Comparison of ENCODE assay signal across 8 cellular contexts in the genomic region with DNA sequence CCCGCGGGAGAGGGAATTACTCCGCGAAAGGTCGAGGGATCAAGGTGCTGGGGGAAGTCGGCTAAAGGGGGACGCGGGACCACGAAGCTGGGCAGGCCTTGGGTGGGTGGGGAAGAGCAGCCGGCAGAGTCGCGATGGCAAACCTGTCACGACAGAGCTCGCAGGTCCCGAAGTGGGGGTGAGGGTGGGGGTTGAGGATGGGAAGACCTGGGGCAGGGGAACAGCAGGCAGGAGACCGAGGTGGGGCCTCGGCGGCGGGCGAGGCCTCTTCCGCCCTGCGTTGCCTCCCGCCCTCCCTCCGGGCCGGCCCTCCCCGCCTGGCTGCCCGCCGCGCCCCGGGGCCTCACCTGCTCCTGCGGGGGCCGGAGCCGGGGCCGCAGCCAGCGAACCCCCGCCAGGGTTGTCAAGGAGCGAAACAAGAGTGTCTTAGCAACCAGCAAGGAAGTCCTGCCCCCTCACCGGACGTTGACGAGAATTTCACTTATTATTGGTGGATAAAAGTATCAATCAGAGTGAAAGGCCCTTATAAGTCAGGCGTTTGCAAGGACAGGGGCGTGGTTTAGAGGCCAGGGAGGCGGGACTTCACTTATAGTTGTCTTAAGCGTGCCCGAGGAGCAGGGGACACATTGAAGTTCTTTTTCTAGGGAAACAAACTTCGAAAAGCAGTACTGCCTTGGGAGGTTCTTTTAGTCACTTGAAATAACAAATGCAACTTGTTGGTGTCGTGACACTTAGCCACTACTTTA. TPM values are rescaled to one million over a fixed set of nuclear protein-coding genes. Genes with fewer than 3 reads are reported as not detected.
DNase-seq lines count a peak whose midpoint lies in the region; ATAC-seq and TF ChIP-seq lines count a peak whose summit lies in the region.

A gene with protein sequence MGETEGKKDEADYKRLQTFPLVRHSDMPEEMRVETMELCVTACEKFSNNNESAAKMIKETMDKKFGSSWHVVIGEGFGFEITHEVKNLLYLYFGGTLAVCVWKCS (minus strand): TSS at position 423 of the 746 bp plus-strand sequence. CDS start 11,412 bp downstream, outside the sequence.

- in situ Hi-C loops in HAP-1 (cut with MboI; ENCODE audit: low sequenced_read_pairs): no loop called here

- H3K36me3 Mint-ChIP-seq in natural killer cell treated with Interleukin-12 subunit alpha and Interleukin-12 subunit beta and Interleukin-15 and Interleukin-18, amount 100 ng/mL, for 72 hours: no peaks in the 10 kb centered on the region

- peak within 1 kb of the TSS; percentile 83 to 84 for H3K27ac Mint-ChIP-seq in natural killer cell treated with Interleukin-12 subunit alpha and Interleukin-12 subunit beta and Interleukin-15 and Interleukin-18, amount 100 ng/mL, for 72 hours

- no peaks in the 10 kb centered on the region for H3K9me3 ChIP-seq in HAP-1
- H3K9me3 ChIP-seq in MG63: no peaks in the 10 kb centered on the region

- no peak for TF ChIP-seq CTCF in fibroblast of the aortic adventitia (IDR thresholded peaks at IDR 0.05; ENCODE audit: insufficient read depth, low read length)

- H3K36me3 ChIP-seq in HAP-1 (replicated peaks): no peaks in the 10 kb centered on the region
- H3K36me3 ChIP-seq in MG63: no peaks in the 10 kb centered on the region

- peaks cover 5% of the 10 kb centered on the region for H3K9me3 Mint-ChIP-seq in natural killer cell treated with Interleukin-12 subunit alpha and Interleukin-12 subunit beta and Interleukin-15 and Interleukin-18, amount 100 ng/mL, for 72 hours

- H3K27me3 Mint-ChIP-seq in natural killer cell treated with Interleukin-12 subunit alpha and Interleukin-12 subunit beta and Interleukin-15 and Interleukin-18, amount 100 ng/mL, for 72 hours: peaks cover 24 to 34% of the 10 kb centered on the region in 2 donors

- peaks cover 6% of the 10 kb centered on the region for H3K4me1 ChIP-seq in HAP-1

- DNase-seq in ELR (ENCODE audit: low read depth) (peak; percentile 100), HAP-1 (ENCODE audit: low spot score in 2 of 2) (peak; percentile 95 to 96), MG63 (peak; percentile 90), SHP77 (lab: John Stamatoyannopoulos, UW) (peak; percentile 96 to 98), activated gamma-delta T cell (lab: John Stamatoyannopoulos, UW) (peak; percentile 63), fibroblast of the aortic adventitia (ENCODE audit: low read depth) (peak; percentile 99)
- DNase-seq in natural killer cell treated with Interleukin-12 subunit alpha and Interleukin-12 subunit beta and Interleukin-15 and Interleukin-18, amount 100 ng/mL, for 72 hours (ENCODE audit: low spot score): peak; percentile 95
- peak; percentile 92 for DNase-seq in stimulated activated naive CD4-positive, alpha-beta T cell treated with Interleukin-2 at 50 U/mL for 16 hours (lab: John Stamatoyannopoulos, UW)

- H3K4me3 ChIP-seq in HAP-1: peak within 1 kb of the TSS; percentile 53
- H3K4me3 ChIP-seq in MG63: peak within 1 kb of the TSS; percentile 74
- peak within 1 kb of the TSS; percentile 94 for H3K4me3 ChIP-seq in fibroblast of the aortic adventitia (ENCODE audit: low read depth, low read length)

- H3K4me1 Mint-ChIP-seq in natural killer cell treated with Interleukin-12 subunit alpha and Interleukin-12 subunit beta and Interleukin-15 and Interleukin-18, amount 100 ng/mL, for 72 hours (ENCODE audit: low read depth in 2 of 2): peaks cover 21 to 31% of the 10 kb centered on the region in 2 donors

- H3K4me3 Mint-ChIP-seq in natural killer cell treated with Interleukin-12 subunit alpha and Interleukin-12 subunit beta and Interleukin-15 and Interleukin-18, amount 100 ng/mL, for 72 hours: peak within 1 kb of the TSS; percentile 98

- H3K27me3 ChIP-seq in HAP-1 (ENCODE audit: low read depth): peaks cover 9% of the 10 kb centered on the region; the same call in 1 of the 2 replicates
- H3K27me3 ChIP-seq in MG63: no peaks in the 10 kb centered on the region; the same call in 1 of the 2 replicates

- peak; percentile 96 to 98 for ATAC-seq in natural killer cell treated with Interleukin-12 subunit alpha and Interleukin-12 subunit beta and Interleukin-15 and Interleukin-18, amount 100 ng/mL, for 72 hours

RNA-seq across cellular contexts. Expression of the gene that starts here (rescaled TPM):
- total RNA-seq in MG63 (2014; rRNA removed; shearing (Covaris generic); ENCODE audit: low replicate concordance): 11.3 and 18.8 TPM in 2 replicates
- total RNA-seq in fibroblast of the aortic adventitia (ENCODE audit: low replicate concordance): 2.5 and 11.0 TPM in 2 replicates
- total RNA-seq in natural killer cell treated with Interleukin-12 subunit alpha and Interleukin-12 subunit beta and Interleukin-15 and Interleukin-18, amount 100 ng/mL, for 72 hours: 10 to 100 TPM in 1 of 2 donors, 1 to 10 TPM in 1; 9.0 to 11.0 TPM

Comparison
In these comparisons a context has a peak if more than half of its experiments do, and no peak if none do; other contexts are left out.
1. Peak in every context shown above with its lines: DNase-seq, ATAC-seq and H3K4me3 ChIP-seq.